ENCODE assay signal across 9 cellular contexts in the genomic region with DNA sequence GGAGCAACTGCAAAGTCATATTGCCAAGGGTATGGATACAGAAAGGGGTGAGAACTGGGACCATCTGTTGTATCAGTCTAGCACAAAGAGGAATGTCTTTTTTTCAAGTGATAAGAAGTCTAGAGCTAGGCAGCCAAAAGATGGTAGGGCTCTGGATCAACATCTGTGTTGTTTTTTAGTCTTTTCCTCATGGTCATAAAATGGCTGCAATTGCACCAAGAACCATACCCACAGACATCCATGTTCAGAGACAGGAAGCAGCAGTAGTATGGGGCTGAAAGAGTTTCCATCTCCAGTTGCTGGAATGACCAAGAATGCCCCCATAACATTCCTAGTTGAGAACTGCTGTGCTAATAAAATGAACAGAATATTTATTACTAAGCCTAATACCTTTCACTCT. TPM values are rescaled to one million over a fixed set of nuclear protein-coding genes. Genes with fewer than 3 reads are reported as not detected.
"Had no signal": no experiment of that assay in that cellular context is flagged by ENCODE, and none has a peak within 500 bp of the region (broad histone marks: within the 10 kb centered on the region; RNA-seq: fewer than 3 reads in every experiment).

No MANE protein-coding gene starts in this region.

- H3K4me3 Mint-ChIP-seq: IgD-negative memory B cell had no signal

- DNase-seq: IMR-90, KBM-7, KG1 had no signal

- H3K36me3 Mint-ChIP-seq: IgD-negative memory B cell had no signal

- FAIRE-seq: HepG2, HTR-8/SVneo had no signal

- H3K27ac ChIP-seq: HL-60, KMS-11 had no signal

- H3K4me2 ChIP-seq: KMS-11 had no signal

- ATAC-seq: HepG2 had no signal

- H3K9ac ChIP-seq: KMS-11 had no signal

RNA-seq across cellular contexts. Expression of gene KCNC3, which starts 25.6 kb away (rescaled TPM):
- total RNA-seq: HT1080, IMR-90 had no signal
- polyA plus RNA-seq: IgD-negative memory B cell had no signal
